In genomic region chrX:134374910-134375309, GRCh38 we compare ENCODE assay signal across 10 cellular contexts. TPM values are rescaled to one million over a fixed set of nuclear protein-coding genes. Genes with fewer than 3 reads are reported as not detected.
DNase-seq lines count a peak whose midpoint lies in the region; ATAC-seq and TF ChIP-seq lines count a peak whose summit lies in the region.
"Had no signal": no experiment of that assay in that cellular context is flagged by ENCODE, and none has a peak within 500 bp of the region (broad histone marks: within the 10 kb centered on the region; RNA-seq: fewer than 3 reads in every experiment).

No MANE protein-coding gene starts in this region.

- peaks cover 2 to 7% of the 10 kb centered on the region in 2 donors for H3K36me3 Mint-ChIP-seq in activated T-cell treated with anti-CD3 and anti-CD28 coated beads, Interleukin-2, amount 50 U/mL, for 72 hours (ENCODE audit: insufficient read depth in 2 of 2)
- peaks cover 3% of the 10 kb centered on the region for H3K36me3 Mint-ChIP-seq in T-cell

- POLR2A ChIA-PET in T-cell (lab: Charles Lee) = interaction anchor here in 1 of 2 donors (0.7 kb wide), 1 partner anchor 35 kb away, joined by 3 read pairs; no protein-coding TSS in a partner anchor

- H3K36me3 ChIP-seq in smooth muscle cell (ENCODE audit: low read depth) = peaks cover 6% of the 10 kb centered on the region

- H3K79me2 ChIP-seq in smooth muscle cell (ENCODE audit: low read depth) = peaks cover 50% of the 10 kb centered on the region

- H3K9ac ChIP-seq in smooth muscle cell (ENCODE audit: low read depth) = no peak overlapping the region

- no peak overlapping the region for H3K27ac ChIP-seq in smooth muscle cell (ENCODE audit: low read depth)
- H3K27ac ChIP-seq: C4-2B had no signal

- peak overlapping the region; percentile 98 for H3K27ac Mint-ChIP-seq in activated T-cell treated with anti-CD3 and anti-CD28 coated beads, Interleukin-2, amount 50 U/mL, for 72 hours
- peak overlapping the region; percentile 86 to 97 for H3K27ac Mint-ChIP-seq in T-cell

- no peak for ATAC-seq in activated T-cell treated with anti-CD3 and anti-CD28 coated beads, Interleukin-2, amount 50 U/mL, for 72 hours (replicated peaks in 1 of 2)
- ATAC-seq in T-cell (replicated peaks in 1 of 4) (no peak), sciatic nerve (no peak), GM18909 (IDR thresholded peaks at IDR 0.05; ENCODE audit: poor library complexity, unreplicated experiment) (no peak)

- CTCF ChIA-PET in T-cell (lab: Charles Lee) = interaction anchor here in 1 of 2 donors (0.7 kb wide), 1 partner anchor 921 kb away, joined by 3 read pairs; no protein-coding TSS in a partner anchor

- H3K27me3 ChIP-seq in smooth muscle cell (ENCODE audit: low read depth) = no peaks in the 10 kb centered on the region
- H3K27me3 ChIP-seq: esophagus muscularis mucosa had no signal

- no peak for TF ChIP-seq CTCF in smooth muscle cell (IDR thresholded peaks at IDR 0.05; ENCODE audit: borderline replicate concordance, insufficient read depth, poor library complexity, severe bottlenecking)

- H3K4me1 Mint-ChIP-seq in activated T-cell treated with anti-CD3 and anti-CD28 coated beads, Interleukin-2, amount 50 U/mL, for 72 hours (ENCODE audit: low read depth) = peaks cover 14% of the 10 kb centered on the region
- peaks cover 7 to 27% (median 21%) of the 10 kb centered on the region in 3 donors for H3K4me1 Mint-ChIP-seq in T-cell

- H2AFZ ChIP-seq in smooth muscle cell (ENCODE audit: low read depth) = no peak overlapping the region

- TF ChIP-seq POLR2A in erythroblast (IDR thresholded peaks at IDR 0.05; ENCODE audit: low read length) = peak; percentile 28

- DNase-seq in activated T-cell treated with anti-CD3 and anti-CD28 coated beads, Interleukin-2, amount 50 U/mL, for 72 hours = no peak
- DNase-seq in activated T-cell treated with anti-CD3 and anti-CD28 coated beads, Interleukin-2, amount 50 U/mL, for 48 hours = no peak
- DNase-seq in T-cell (no peak), erythroblast (lab: John Stamatoyannopoulos, UW) (peak; percentile 33 to 70), smooth muscle cell (lab: John Stamatoyannopoulos, UW; ENCODE audit: unreplicated experiment) (no peak), SIG-M5 (lab: John Stamatoyannopoulos, UW) (no peak), sciatic nerve (ENCODE audit: low spot score) (no peak)

- H3K4me1 ChIP-seq in smooth muscle cell (ENCODE audit: low read depth) = peaks cover 26% of the 10 kb centered on the region

- H3F3A ChIP-seq in smooth muscle cell (ENCODE audit: low read depth) = no peaks in the 10 kb centered on the region

- H3K9me3 ChIP-seq in smooth muscle cell (replicated peaks; ENCODE audit: low read depth) = no peaks in the 10 kb centered on the region
- H3K9me3 ChIP-seq: esophagus muscularis mucosa had no signal

- peaks cover 19% of the 10 kb centered on the region for H3K27me3 Mint-ChIP-seq in activated T-cell treated with anti-CD3 and anti-CD28 coated beads, Interleukin-2, amount 50 U/mL, for 72 hours (ENCODE audit: low read depth)
- H3K27me3 Mint-ChIP-seq in T-cell = no peaks in the 10 kb centered on the region

- H3K9me3 Mint-ChIP-seq in activated T-cell treated with anti-CD3 and anti-CD28 coated beads, Interleukin-2, amount 50 U/mL, for 72 hours = no peaks in the 10 kb centered on the region
- H3K9me3 Mint-ChIP-seq in T-cell = no peaks in the 10 kb centered on the region

- WGBS in smooth muscle cell (ENCODE audit: low lambda C conversion rate) = 80% methylated on average over 2 of the region's 2 CpGs

- peak overlapping the region; percentile 92 for H3K4me2 ChIP-seq in smooth muscle cell

- intact Hi-C loops in sciatic nerve (cut with DNase I) = no loop called here

- H4K20me1 ChIP-seq in smooth muscle cell (ENCODE audit: low read depth) = peaks cover 18% of the 10 kb centered on the region

- peak overlapping the region; percentile 84 for H3K4me3 ChIP-seq in smooth muscle cell

- H3K4me3 Mint-ChIP-seq in activated T-cell treated with anti-CD3 and anti-CD28 coated beads, Interleukin-2, amount 50 U/mL, for 72 hours = peak overlapping the region; percentile 95 to 100
- H3K4me3 Mint-ChIP-seq in T-cell = peak overlapping the region; percentile 91 to 95 (median 94)

RNA-seq across cellular contexts. Expression of gene PHF6, which starts 1.8 kb away (rescaled TPM):
- 10 to 100 TPM; 47.0 to 48.6 TPM for total RNA-seq in activated T-cell treated with anti-CD3 and anti-CD28 coated beads, Interleukin-2, amount 50 U/mL, for 72 hours
- 10 to 100 TPM; 12.4 to 19.2 (median 18.8) TPM for total RNA-seq in T-cell
- total RNA-seq in smooth muscle cell = 27.8 and 36.1 TPM in 2 replicates
- 13.8 and 15.2 TPM in 2 replicates for polyA plus RNA-seq in smooth muscle cell
- total RNA-seq in sciatic nerve = 18.4 TPM

Comparison
In these comparisons a context has a peak if more than half of its experiments do, and no peak if none do; other contexts are left out.
1. DNase-seq: peak in erythroblast (2 of 2); none in activated T-cell treated with anti-CD3 and anti-CD28 coated beads, Interleukin-2, amount 50 U/mL, for 72 hours (0 of 2), activated T-cell treated with anti-CD3 and anti-CD28 coated beads, Interleukin-2, amount 50 U/mL, for 48 hours (0 of 2), T-cell (0 of 34), smooth muscle cell (single experiment), SIG-M5 (single experiment) and sciatic nerve (single experiment).